ENCODE assay signal across 22 cellular contexts in genomic region chr3:62758296-62759066, GRCh38.
DNase-seq lines count a peak whose midpoint lies in the region; ATAC-seq, FAIRE-seq and TF ChIP-seq lines count a peak whose summit lies in the region.
"Had no signal": no experiment of that assay in that cellular context is flagged by ENCODE, and none has a peak within 500 bp of the region (broad histone marks: within the 10 kb centered on the region; RNA-seq: fewer than 3 reads in every experiment).

No MANE protein-coding gene starts in this region.

- H3K27ac Mint-ChIP-seq in activated CD4-positive, alpha-beta T cell treated with anti-CD3 and anti-CD28 coated beads, Interleukin-2, amount 10 ng/mL, durations not matched to agents 24 days and 14 days = no peak overlapping the region

- H3K27me3 ChIP-seq in heart right ventricle (no peaks in the 10 kb centered on the region), pancreas (no peaks in the 10 kb centered on the region)
- H3K27me3 ChIP-seq: Peyer's patch, SJCRH30 had no signal

- DNase-seq in left cardiac atrium (no peak), heart right ventricle (no peak), MV-4-11 (lab: John Stamatoyannopoulos, UW) (peak; percentile 1), pancreas (no peak)
- no peak for DNase-seq in activated CD4-positive, alpha-beta T cell treated with anti-CD3 and anti-CD28 coated beads, Interleukin-2, amount 10 ng/mL, durations not matched to agents 24 days and 14 days
- DNase-seq: DMS53; EL; GOT3; HCEC 1CT; Kasumi-1; NCI-H1048; NCI-H1417 treated with DMSO at 0.1 percent for 48 hours; NCI-H187; NCI-H446; NCI-H526 treated with DMSO at 0.1 percent for 48 hours; NK-92 treated with Interleukin-12 subunit alpha and Interleukin-12 subunit beta, amount 100 ng/mL, for 24 hours; Peyer's patch; SJCRH30 had no signal

- H3K4me3 ChIP-seq in heart right ventricle (no peak overlapping the region), pancreas (no peak overlapping the region)
- H3K4me3 ChIP-seq: Peyer's patch, SJCRH30 had no signal

- H3K36me3 Mint-ChIP-seq in activated CD4-positive, alpha-beta T cell treated with anti-CD3 and anti-CD28 coated beads, Interleukin-2, amount 10 ng/mL, durations not matched to agents 24 days and 14 days (ENCODE audit: low read depth) = no peaks in the 10 kb centered on the region

- ATAC-seq in left cardiac atrium (peak; percentile 37 to 41), heart right ventricle (no peak), SK-N-SH treated with all-trans-retinoic acid at 6 μM for 48 hours (peak; percentile 20; the same call in 1 of the 3 replicates), pancreas (peak in 3 of 4 donors; percentile 18 to 56 (median 22)), GM21528 (IDR thresholded peaks at IDR 0.05; ENCODE audit: low FRiP score, unreplicated experiment) (no peak), GM18511 (IDR thresholded peaks at IDR 0.05; ENCODE audit: unreplicated experiment) (no peak)

- no peaks in the 10 kb centered on the region for H3K4me1 ChIP-seq in heart right ventricle
- no peaks in the 10 kb centered on the region for H3K4me1 ChIP-seq in pancreas
- H3K4me1 ChIP-seq: Peyer's patch, SJCRH30 had no signal

- no peaks in the 10 kb centered on the region for H3K27me3 Mint-ChIP-seq in activated CD4-positive, alpha-beta T cell treated with anti-CD3 and anti-CD28 coated beads, Interleukin-2, amount 10 ng/mL, durations not matched to agents 24 days and 14 days

- H3K4me3 Mint-ChIP-seq in activated CD4-positive, alpha-beta T cell treated with anti-CD3 and anti-CD28 coated beads, Interleukin-2, amount 10 ng/mL, durations not matched to agents 24 days and 14 days = no peak overlapping the region

- no peak for TF ChIP-seq CTCF in heart right ventricle (IDR thresholded peaks at IDR 0.05)
- TF ChIP-seq CTCF in pancreas (IDR thresholded peaks at IDR 0.05) = no peak

- no peaks in the 10 kb centered on the region for H3K9me3 ChIP-seq in heart right ventricle
- no peaks in the 10 kb centered on the region for H3K9me3 ChIP-seq in pancreas
- H3K9me3 ChIP-seq: Peyer's patch, SJCRH30 had no signal

- H3K4me1 Mint-ChIP-seq in activated CD4-positive, alpha-beta T cell treated with anti-CD3 and anti-CD28 coated beads, Interleukin-2, amount 10 ng/mL, durations not matched to agents 24 days and 14 days = no peaks in the 10 kb centered on the region

- no peak for FAIRE-seq in pancreas (lab: Jason Lieb, UNC)
- FAIRE-seq: A204.1 had no signal

- H3K36me3 ChIP-seq in heart right ventricle (no peaks in the 10 kb centered on the region), pancreas (no peaks in the 10 kb centered on the region)
- H3K36me3 ChIP-seq: Peyer's patch, SJCRH30 had no signal

- no peak overlapping the region for H3K27ac ChIP-seq in heart right ventricle
- peak overlapping the region in 1 of 4 donors; percentile 22 for H3K27ac ChIP-seq in pancreas
- H3K27ac ChIP-seq: Peyer's patch, SJCRH30 had no signal

- intact Hi-C loops in left cardiac atrium (cut with DNase I) (no loop called here), heart right ventricle (cut with DNase I) (no loop called here), pancreas (cut with DNase I) (no loop called here)
- intact Hi-C loops in activated CD4-positive, alpha-beta T cell treated with anti-CD3 and anti-CD28 coated beads, Interleukin-2, amount 10 ng/mL, durations not matched to agents 24 days and 14 days (cut with micrococcal nuclease) = no loop called here

- 52 to 53% methylated on average over 3 of the region's 3 CpGs for WGBS in heart right ventricle, 2 donors
- 23 to 36% methylated on average over 3 of the region's 3 CpGs for WGBS in pancreas, 2 donors

- no peaks in the 10 kb centered on the region for H3K9me3 Mint-ChIP-seq in activated CD4-positive, alpha-beta T cell treated with anti-CD3 and anti-CD28 coated beads, Interleukin-2, amount 10 ng/mL, durations not matched to agents 24 days and 14 days

TF ChIP-seq in SK-N-SH treated with all-trans-retinoic acid at 6 μM for 48 hours, 23 proteins besides CTCF, POLR2A, EP300 and RAD21:
- TF ChIP-seq ISL1 (CRISPR knock-in tag; IDR thresholded peaks at IDR 0.05) (0 out of 2 replicates have a peak, but pooled peaks have one; percentile 20), ZFP30 (CRISPR knock-in tag; IDR thresholded peaks at IDR 0.05) (no peak)

Comparison
In these comparisons a context has a peak if more than half of its experiments do, and no peak if none do; other contexts are left out.
1. ATAC-seq: peak in left cardiac atrium (2 of 2), SK-N-SH treated with all-trans-retinoic acid at 6 μM for 48 hours (single experiment) and pancreas (3 of 4); none in heart right ventricle (0 of 8), GM21528 (single experiment) and GM18511 (single experiment).